In the genomic region with DNA sequence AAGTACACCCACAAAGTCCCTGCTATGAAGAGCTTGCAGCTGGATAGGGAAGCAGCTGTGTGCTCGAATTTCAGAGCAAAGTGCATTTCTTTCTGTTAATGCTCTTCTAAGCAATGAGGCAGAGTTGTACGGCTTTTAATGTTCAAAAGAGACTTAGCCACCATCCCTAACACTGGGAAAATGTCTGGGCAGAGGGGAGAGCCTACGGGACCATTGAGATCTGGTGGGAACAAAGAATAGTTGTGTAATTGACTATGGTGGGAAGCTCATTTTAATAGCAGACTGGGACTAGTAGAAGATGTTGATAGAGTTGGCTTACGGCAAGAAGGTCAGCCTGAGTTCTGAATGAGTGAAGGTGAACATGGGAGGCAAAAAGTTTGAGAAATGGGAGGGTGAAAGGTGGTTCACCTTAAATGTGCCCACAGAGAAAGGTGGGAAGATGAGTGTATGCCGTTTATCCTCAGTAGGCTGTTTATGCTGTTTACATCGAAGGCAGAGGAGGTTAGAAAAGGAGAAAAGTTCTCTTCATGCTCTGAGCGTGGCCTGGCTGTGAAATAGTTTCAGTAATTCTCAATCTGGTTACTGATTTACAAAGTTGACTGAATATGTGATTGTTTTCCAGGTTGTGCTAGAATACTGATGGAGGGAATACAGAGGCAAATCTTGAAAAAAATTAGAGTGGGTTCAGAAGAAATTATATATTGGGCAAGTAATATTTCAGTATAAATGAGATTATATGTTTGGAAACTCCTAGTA, we compare ENCODE assay signal across 1 cellular context.
TF ChIP-seq lines count a peak whose summit lies in the region.

No MANE protein-coding gene starts in this region.

TF ChIP-seq in HepG2, 621 proteins besides CTCF, POLR2A, EP300 and RAD21 (continued from another document and continues in another):
- TF ChIP-seq, protein P1, sequence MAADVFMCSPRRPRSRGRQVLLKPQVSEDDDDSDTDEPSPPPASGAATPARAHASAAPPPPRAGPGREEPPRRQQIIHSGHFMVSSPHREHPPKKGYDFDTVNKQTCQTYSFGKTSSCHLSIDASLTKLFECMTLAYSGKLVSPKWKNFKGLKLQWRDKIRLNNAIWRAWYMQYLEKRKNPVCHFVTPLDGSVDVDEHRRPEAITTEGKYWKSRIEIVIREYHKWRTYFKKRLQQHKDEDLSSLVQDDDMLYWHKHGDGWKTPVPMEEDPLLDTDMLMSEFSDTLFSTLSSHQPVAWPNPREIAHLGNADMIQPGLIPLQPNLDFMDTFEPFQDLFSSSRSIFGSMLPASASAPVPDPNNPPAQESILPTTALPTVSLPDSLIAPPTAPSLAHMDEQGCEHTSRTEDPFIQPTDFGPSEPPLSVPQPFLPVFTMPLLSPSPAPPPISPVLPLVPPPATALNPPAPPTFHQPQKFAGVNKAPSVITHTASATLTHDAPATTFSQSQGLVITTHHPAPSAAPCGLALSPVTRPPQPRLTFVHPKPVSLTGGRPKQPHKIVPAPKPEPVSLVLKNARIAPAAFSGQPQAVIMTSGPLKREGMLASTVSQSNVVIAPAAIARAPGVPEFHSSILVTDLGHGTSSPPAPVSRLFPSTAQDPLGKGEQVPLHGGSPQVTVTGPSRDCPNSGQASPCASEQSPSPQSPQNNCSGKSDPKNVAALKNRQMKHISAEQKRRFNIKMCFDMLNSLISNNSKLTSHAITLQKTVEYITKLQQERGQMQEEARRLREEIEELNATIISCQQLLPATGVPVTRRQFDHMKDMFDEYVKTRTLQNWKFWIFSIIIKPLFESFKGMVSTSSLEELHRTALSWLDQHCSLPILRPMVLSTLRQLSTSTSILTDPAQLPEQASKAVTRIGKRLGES (CRISPR knock-in tag; IDR thresholded peaks at IDR 0.05; ENCODE audit: borderline replicate concordance), result no peak
- no peak for TF ChIP-seq SNAPC2 (CRISPR knock-in tag; IDR thresholded peaks at IDR 0.05)
- TF ChIP-seq SYNCRIP (IDR thresholded peaks at IDR 0.05; ENCODE audit: insufficient read depth, low read depth, low read length), result no peak
- no peak for TF ChIP-seq XBP1 (CRISPR knock-in tag; IDR thresholded peaks at IDR 0.05)
- TF ChIP-seq POLR2AphosphoS5 (IDR thresholded peaks at IDR 0.05; ENCODE audit: low read depth, low read length), result peak; percentile 21; the same call in 1 of the 2 replicates
- no peak for TF ChIP-seq KDM4B (CRISPR knock-in tag; IDR thresholded peaks at IDR 0.05)
- TF ChIP-seq ZFP90 (CRISPR knock-in tag; IDR thresholded peaks at IDR 0.05; ENCODE audit: borderline replicate concordance), result no peak
- no peak for TF ChIP-seq ZNF646 (CRISPR knock-in tag; IDR thresholded peaks at IDR 0.05)
- TF ChIP-seq, protein P2, sequence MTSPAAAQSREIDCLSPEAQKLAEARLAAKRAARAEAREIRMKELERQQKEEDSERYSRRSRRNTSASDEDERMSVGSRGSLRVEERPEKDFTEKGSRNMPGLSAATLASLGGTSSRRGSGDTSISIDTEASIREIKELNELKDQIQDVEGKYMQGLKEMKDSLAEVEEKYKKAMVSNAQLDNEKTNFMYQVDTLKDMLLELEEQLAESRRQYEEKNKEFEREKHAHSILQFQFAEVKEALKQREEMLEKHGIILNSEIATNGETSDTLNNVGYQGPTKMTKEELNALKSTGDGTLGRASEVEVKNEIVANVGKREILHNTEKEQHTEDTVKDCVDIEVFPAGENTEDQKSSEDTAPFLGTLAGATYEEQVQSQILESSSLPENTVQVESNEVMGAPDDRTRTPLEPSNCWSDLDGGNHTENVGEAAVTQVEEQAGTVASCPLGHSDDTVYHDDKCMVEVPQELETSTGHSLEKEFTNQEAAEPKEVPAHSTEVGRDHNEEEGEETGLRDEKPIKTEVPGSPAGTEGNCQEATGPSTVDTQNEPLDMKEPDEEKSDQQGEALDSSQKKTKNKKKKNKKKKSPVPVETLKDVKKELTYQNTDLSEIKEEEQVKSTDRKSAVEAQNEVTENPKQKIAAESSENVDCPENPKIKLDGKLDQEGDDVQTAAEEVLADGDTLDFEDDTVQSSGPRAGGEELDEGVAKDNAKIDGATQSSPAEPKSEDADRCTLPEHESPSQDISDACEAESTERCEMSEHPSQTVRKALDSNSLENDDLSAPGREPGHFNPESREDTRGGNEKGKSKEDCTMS (CRISPR knock-in tag; conservative IDR thresholded peaks at IDR 0.05), result no peak
- no peak for TF ChIP-seq ZNF83 (CRISPR knock-in tag; IDR thresholded peaks at IDR 0.05; ENCODE audit: borderline replicate concordance)
- TF ChIP-seq, protein P3, sequence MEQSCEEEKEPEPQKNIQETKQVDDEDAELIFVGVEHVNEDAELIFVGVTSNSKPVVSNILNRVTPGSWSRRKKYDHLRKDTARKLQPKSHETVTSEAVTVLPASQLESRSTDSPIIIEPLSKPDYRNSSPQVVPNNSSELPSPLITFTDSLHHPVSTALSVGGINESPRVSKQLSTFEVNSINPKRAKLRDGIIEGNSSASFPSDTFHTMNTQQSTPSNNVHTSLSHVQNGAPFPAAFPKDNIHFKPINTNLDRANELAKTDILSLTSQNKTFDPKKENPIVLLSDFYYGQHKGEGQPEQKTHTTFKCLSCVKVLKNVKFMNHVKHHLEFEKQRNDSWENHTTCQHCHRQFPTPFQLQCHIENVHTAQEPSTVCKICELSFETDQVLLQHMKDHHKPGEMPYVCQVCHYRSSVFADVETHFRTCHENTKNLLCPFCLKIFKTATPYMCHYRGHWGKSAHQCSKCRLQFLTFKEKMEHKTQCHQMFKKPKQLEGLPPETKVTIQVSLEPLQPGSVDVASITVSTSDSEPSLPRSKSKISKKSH (CRISPR knock-in tag; IDR thresholded peaks at IDR 0.05; ENCODE audit: borderline replicate concordance), result no peak
- TF ChIP-seq ZFP36L2 (CRISPR knock-in tag; IDR thresholded peaks at IDR 0.05), result no peak
- peak; percentile 37 for TF ChIP-seq ZNF781 (CRISPR knock-in tag; IDR thresholded peaks at IDR 0.05; ENCODE audit: borderline replicate concordance, not compliant biosample characterization)
- TF ChIP-seq MED13 (CRISPR knock-in tag; IDR thresholded peaks at IDR 0.05), result no peak
- no peak for TF ChIP-seq SKI (IDR thresholded peaks at IDR 0.05; ENCODE audit: partially characterized antibody)
- no peak for TF ChIP-seq TOE1 (CRISPR knock-in tag; IDR thresholded peaks at IDR 0.05)
- no peak for TF ChIP-seq EHMT2 (IDR thresholded peaks at IDR 0.05; ENCODE audit: borderline replicate concordance, low read depth, low read length)
- TF ChIP-seq ZNF619 (CRISPR knock-in tag; IDR thresholded peaks at IDR 0.05), result no peak
- no peak for TF ChIP-seq ATF5 (CRISPR knock-in tag; IDR thresholded peaks at IDR 0.05; ENCODE audit: low read depth)
- TF ChIP-seq MBD4 (IDR thresholded peaks at IDR 0.05; ENCODE audit: borderline replicate concordance, low read length), result no peak
- 0 out of 2 replicates have a peak, but pooled peaks have one; percentile 26 for TF ChIP-seq ZNF574 (CRISPR knock-in tag; IDR thresholded peaks at IDR 0.05)
- peak; percentile 34; the same call in 1 of the 2 replicates for TF ChIP-seq ISL2 (CRISPR knock-in tag; IDR thresholded peaks at IDR 0.05)
- no peak for TF ChIP-seq THAP11 (CRISPR knock-in tag; IDR thresholded peaks at IDR 0.05)
- no peak for TF ChIP-seq SIN3B (IDR thresholded peaks at IDR 0.05; ENCODE audit: low read length)
- TF ChIP-seq ZNF224 (CRISPR knock-in tag; IDR thresholded peaks at IDR 0.05), result no peak
- TF ChIP-seq BATF2 (CRISPR knock-in tag; IDR thresholded peaks at IDR 0.05), result no peak
- no peak; the same call in 1 of the 2 replicates for TF ChIP-seq FOXA3 (CRISPR knock-in tag; IDR thresholded peaks at IDR 0.05)
- TF ChIP-seq ZBTB37 (CRISPR knock-in tag; IDR thresholded peaks at IDR 0.05), result no peak
- no peak for TF ChIP-seq ZNF460 (CRISPR knock-in tag; IDR thresholded peaks at IDR 0.05; ENCODE audit: borderline replicate concordance)
- no peak; the same call in 1 of the 2 replicates for TF ChIP-seq ZGPAT (CRISPR knock-in tag; IDR thresholded peaks at IDR 0.05)
- TF ChIP-seq, protein P4, sequence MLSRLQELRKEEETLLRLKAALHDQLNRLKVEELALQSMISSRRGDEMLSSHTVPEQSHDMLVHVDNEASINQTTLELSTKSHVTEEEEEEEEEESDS (CRISPR knock-in tag; IDR thresholded peaks at IDR 0.05; ENCODE audit: borderline replicate concordance), result no peak
- peak; percentile 28; the same call in 1 of the 2 replicates for TF ChIP-seq SOX5 (CRISPR knock-in tag; IDR thresholded peaks at IDR 0.05; ENCODE audit: borderline replicate concordance)
- no peak for TF ChIP-seq ZNF724P (CRISPR knock-in tag; IDR thresholded peaks at IDR 0.05; ENCODE audit: borderline replicate concordance)
